ENCODE assay signal across 18 cellular contexts in genomic region chr5:77080905-77081304, GRCh38. TPM values are rescaled to one million over a fixed set of nuclear protein-coding genes. Genes with fewer than 3 reads are reported as not detected.
DNase-seq lines count a peak whose midpoint lies in the region; ATAC-seq and TF ChIP-seq lines count a peak whose summit lies in the region.
"Had no signal": no experiment of that assay in that cellular context is flagged by ENCODE, and none has a peak within 500 bp of the region (broad histone marks: within the 10 kb centered on the region; RNA-seq: fewer than 3 reads in every experiment).

No MANE protein-coding gene starts in this region.

- no peaks in the 10 kb centered on the region for H3K27me3 Mint-ChIP-seq in effector memory CD8-positive, alpha-beta T cell
- H3K27me3 Mint-ChIP-seq: T-cell had no signal

- H3K79me2 ChIP-seq in mesendoderm (ENCODE audit: control insufficient read depth, insufficient read depth, low read length), result no peaks in the 10 kb centered on the region

- no peak overlapping the region for H3K18ac ChIP-seq in mesendoderm (ENCODE audit: low read length)

- TF ChIP-seq CTCF in omental fat pad (IDR thresholded peaks at IDR 0.05), result no peak

- no peak overlapping the region for H3K4ac ChIP-seq in mesendoderm (ENCODE audit: low read depth, low read length)

- H3K27ac ChIP-seq in mesendoderm (ENCODE audit: low read depth, low read length), result no peak overlapping the region
- H3K27ac ChIP-seq: SK-N-MC had no signal

- H4K5ac ChIP-seq in mesendoderm (ENCODE audit: low read length), result no peak overlapping the region

- no peaks in the 10 kb centered on the region for H3K9me3 Mint-ChIP-seq in effector memory CD8-positive, alpha-beta T cell
- H3K9me3 Mint-ChIP-seq: T-cell had no signal

- H2BK5ac ChIP-seq in mesendoderm (ENCODE audit: low read length), result no peak overlapping the region

- no peak overlapping the region for H3K27ac Mint-ChIP-seq in effector memory CD8-positive, alpha-beta T cell
- H3K27ac Mint-ChIP-seq: T-cell had no signal

- no peak overlapping the region for H3K56ac ChIP-seq in mesendoderm (ENCODE audit: low read length)

- H3K9ac ChIP-seq in mesendoderm (ENCODE audit: low read length), result no peak overlapping the region

- no peaks in the 10 kb centered on the region for H3K36me3 ChIP-seq in mesendoderm (ENCODE audit: control insufficient read depth, insufficient read depth, low read length)
- H3K36me3 ChIP-seq: HAP-1 had no signal

- WGBS in mesendoderm (ENCODE audit: extremely low coverage, insufficient coverage, low lambda C conversion rate), result no CpG with 5 or more reads among the region's 5 CpGs

- no peaks in the 10 kb centered on the region for H3K79me1 ChIP-seq in mesendoderm (ENCODE audit: low read length)

- H3K4me3 Mint-ChIP-seq in effector memory CD8-positive, alpha-beta T cell, result no peak overlapping the region
- H3K4me3 Mint-ChIP-seq: T-cell had no signal

- no peak overlapping the region for H3K4me3 ChIP-seq in mesendoderm (ENCODE audit: low read length)
- H3K4me3 ChIP-seq: HAP-1, SK-N-MC had no signal

- H2AK5ac ChIP-seq in mesendoderm (ENCODE audit: low read length), result no peak overlapping the region

- no peaks in the 10 kb centered on the region for H3K4me1 ChIP-seq in mesendoderm (ENCODE audit: control insufficient read depth, low read depth, low read length)

- H3K23ac ChIP-seq in mesendoderm (ENCODE audit: low read length), result no peak overlapping the region

- ATAC-seq in omental fat pad (ENCODE audit: low FRiP score) (no peak), HG03460 (IDR thresholded peaks at IDR 0.05; ENCODE audit: unreplicated experiment) (no peak)
- ATAC-seq in effector memory CD8-positive, alpha-beta T cell (replicated peaks), result no peak
- ATAC-seq: Panc1, T-cell had no signal

- H4K8ac ChIP-seq in mesendoderm (ENCODE audit: low read depth, low read length), result no peak overlapping the region

- H2BK120ac ChIP-seq in mesendoderm (ENCODE audit: low read depth, low read length), result no peak overlapping the region

- no peak overlapping the region for H3K4me2 ChIP-seq in mesendoderm (ENCODE audit: low read length)

- H3K36me3 Mint-ChIP-seq in effector memory CD8-positive, alpha-beta T cell (ENCODE audit: insufficient read depth), result no peaks in the 10 kb centered on the region

- DNase-seq in DMS53 treated with DMSO at 0.1 percent for 48 hours (lab: John Stamatoyannopoulos, UW; ENCODE audit: unreplicated experiment) (peak; percentile 82), NCI-H1092 (lab: John Stamatoyannopoulos, UW) (peak; percentile 12), NCI-H2107 treated with DMSO at 0.1 percent for 48 hours (lab: John Stamatoyannopoulos, UW; ENCODE audit: unreplicated experiment) (peak; percentile 93), NCI-H748 treated with DMSO at 0.1 percent for 48 hours (lab: John Stamatoyannopoulos, UW) (peak; percentile 56), omental fat pad (ENCODE audit: low spot score) (no peak), mesendoderm (no peak)
- DNase-seq in effector memory CD8-positive, alpha-beta T cell, result no peak
- DNase-seq: ACHN, Caco-2, DND-41, NCI-H146, NCI-H526 treated with DMSO at 0.1 percent for 48 hours, T-cell, T-helper 9 cell had no signal

- H3K4me1 Mint-ChIP-seq in effector memory CD8-positive, alpha-beta T cell (ENCODE audit: low read depth in 2 of 2), result peaks cover 7 to 9% of the 10 kb centered on the region in 2 donors

- H2BK15ac ChIP-seq in mesendoderm (replicated peaks; ENCODE audit: low read depth), result no peak overlapping the region

- H3K27me3 ChIP-seq in mesendoderm (ENCODE audit: insufficient read depth, low read length, poor library complexity), result no peaks in the 10 kb centered on the region

RNA-seq across cellular contexts. Expression of gene ZBED3, which starts 6.2 kb away (rescaled TPM):
- total RNA-seq in omental fat pad, result 10 to 100 TPM in 1 of 4 donors, 1 to 10 TPM in 3; 7.7 to 22.1 (median 9.6) TPM
- 9.9 TPM for polyA plus RNA-seq in mesendoderm (2013, experiment 1 of 2)
- polyA plus RNA-seq in mesendoderm (2013, experiment 2 of 2), result 9.9 TPM

RNA-seq across cellular contexts. Expression of gene AGGF1, which starts 50.7 kb away (rescaled TPM):
- total RNA-seq in omental fat pad, result 10 to 100 TPM; 15.4 to 25.5 (median 19.6) TPM
- polyA plus RNA-seq in mesendoderm (2013, experiment 1 of 2), result 14.8 TPM
- 14.9 TPM for polyA plus RNA-seq in mesendoderm (2013, experiment 2 of 2)

Comparison
In these comparisons a context has a peak if more than half of its experiments do, and no peak if none do; other contexts are left out.
1. DNase-seq: peak in DMS53 treated with DMSO at 0.1 percent for 48 hours (single experiment), NCI-H1092 (single experiment), NCI-H2107 treated with DMSO at 0.1 percent for 48 hours (single experiment) and NCI-H748 treated with DMSO at 0.1 percent for 48 hours (single experiment); none in omental fat pad (single experiment), mesendoderm (single experiment) and effector memory CD8-positive, alpha-beta T cell (0 of 3).